29 cellular contexts compared by ENCODE assay signal in the genomic region with DNA sequence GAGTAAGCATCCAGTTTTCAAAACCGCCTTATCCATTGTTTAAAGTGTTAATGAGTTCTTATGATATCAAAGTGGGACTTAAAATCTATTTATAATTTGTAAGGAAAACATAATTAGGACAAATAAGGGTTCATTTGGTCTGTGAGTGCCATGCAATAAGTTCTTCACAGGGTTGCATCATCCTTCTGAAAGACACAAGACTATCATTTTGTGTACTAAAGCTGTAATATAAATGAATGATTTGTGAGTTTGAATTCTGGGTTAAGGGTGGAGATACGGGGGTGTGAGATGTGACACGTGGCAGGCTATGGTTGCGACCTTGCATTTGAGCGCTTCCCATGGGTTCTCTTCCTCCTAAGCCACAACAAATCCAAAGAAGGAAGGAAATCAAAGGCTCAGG.
"Had no signal": no experiment of that assay in that cellular context is flagged by ENCODE, and none has a peak within 500 bp of the region (broad histone marks: within the 10 kb centered on the region; RNA-seq: fewer than 3 reads in every experiment).

No MANE protein-coding gene starts in this region.

- H3K27ac ChIP-seq: adrenal gland, epithelial cell of prostate, gastrocnemius medialis, left ventricle myocardium inferior, thyroid gland, upper lobe of right lung had no signal

- H3K27me3 ChIP-seq: adrenal gland, esophagus squamous epithelium, gastrocnemius medialis, thyroid gland, upper lobe of right lung had no signal

- H3K4me3 ChIP-seq: adrenal gland, esophagus squamous epithelium, gastrocnemius medialis, left ventricle myocardium inferior, lung, mucosa of descending colon, thyroid gland, upper lobe of right lung had no signal

- H3K9me3 Mint-ChIP-seq: activated naive CD4-positive, alpha-beta T cell treated with anti-CD3 and anti-CD28 coated beads for 36 hours; activated naive CD8-positive, alpha-beta T cell treated with anti-CD3 and anti-CD28 coated beads for 36 hours; activated T-helper 1 cell treated with anti-CD3 and anti-CD28 coated beads, Interleukin-12 subunit alpha, Interleukin-12 subunit beta, Interleukin-2, Interleukin-4 antibody, amounts not matched to agents 30 ng/mL and 10 ng/mL and 1 ng/mL, durations not matched to agents 14 hours and 24 hours and 36 hours; brain; nephron had no signal

- H3K36me3 ChIP-seq: adrenal gland, gastrocnemius medialis, left ventricle myocardium inferior, thyroid gland, upper lobe of right lung had no signal

- H3K27me3 Mint-ChIP-seq: activated naive CD8-positive, alpha-beta T cell treated with anti-CD3 and anti-CD28 coated beads for 36 hours; brain had no signal

- H3K4me3 Mint-ChIP-seq: activated naive CD4-positive, alpha-beta T cell treated with anti-CD3 and anti-CD28 coated beads for 36 hours; activated naive CD8-positive, alpha-beta T cell treated with anti-CD3 and anti-CD28 coated beads for 36 hours; activated T-helper 1 cell treated with anti-CD3 and anti-CD28 coated beads, Interleukin-12 subunit alpha, Interleukin-12 subunit beta, Interleukin-2, Interleukin-4 antibody, amounts not matched to agents 30 ng/mL and 10 ng/mL and 1 ng/mL, durations not matched to agents 14 hours and 24 hours and 36 hours; nephron had no signal

- H3K9me3 ChIP-seq: adrenal gland, esophagus squamous epithelium, gastrocnemius medialis, left ventricle myocardium inferior, mucosa of descending colon, thyroid gland, upper lobe of right lung had no signal

- ATAC-seq: gastrocnemius medialis, mucosa of descending colon, upper lobe of right lung had no signal

- DNase-seq: activated CD4-positive, alpha-beta T cell treated with anti-CD3 and anti-CD28 coated beads for 1 hour; activated effector memory CD4-positive, alpha-beta T cell treated with anti-CD3 and anti-CD28 coated beads, Interleukin-2, amount 50 U/mL, for 16 hours; activated naive CD4-positive, alpha-beta T cell treated with anti-CD3 and anti-CD28 coated beads for 36 hours; activated naive CD8-positive, alpha-beta T cell treated with anti-CD3 and anti-CD28 coated beads for 36 hours; activated T-cell treated with anti-CD3 and anti-CD28 coated beads for 4 hours; adrenal gland; aorta; caudate nucleus; dermis blood vessel endothelial cell; effector CD4-positive, alpha-beta T cell; esophagus squamous epithelium; gastrocnemius medialis; glutamatergic neuron; islet precursor cell; left ventricle myocardium inferior; mesendoderm; mucosa of descending colon; posterior cingulate gyrus; stimulated activated CD4-positive, alpha-beta T cell treated with anti-CD3 and anti-CD28 coated beads, Interleukin-15, amount 100 ng/mL, for 24 hours; stimulated activated CD4-positive, alpha-beta T cell treated with anti-CD3 and anti-CD28 coated beads, Interleukin-2, amount 100 ng/mL, for 24 hours; stimulated activated naive CD4-positive, alpha-beta T cell treated with Interleukin-2 at 50 U/mL for 16 hours; T-helper 2 cell; thyroid gland; upper lobe of right lung had no signal

- H3K27ac Mint-ChIP-seq: activated naive CD4-positive, alpha-beta T cell treated with anti-CD3 and anti-CD28 coated beads for 36 hours; activated naive CD8-positive, alpha-beta T cell treated with anti-CD3 and anti-CD28 coated beads for 36 hours; activated T-helper 1 cell treated with anti-CD3 and anti-CD28 coated beads, Interleukin-12 subunit alpha, Interleukin-12 subunit beta, Interleukin-2, Interleukin-4 antibody, amounts not matched to agents 30 ng/mL and 10 ng/mL and 1 ng/mL, durations not matched to agents 14 hours and 24 hours and 36 hours; nephron had no signal
